In the genomic region with DNA sequence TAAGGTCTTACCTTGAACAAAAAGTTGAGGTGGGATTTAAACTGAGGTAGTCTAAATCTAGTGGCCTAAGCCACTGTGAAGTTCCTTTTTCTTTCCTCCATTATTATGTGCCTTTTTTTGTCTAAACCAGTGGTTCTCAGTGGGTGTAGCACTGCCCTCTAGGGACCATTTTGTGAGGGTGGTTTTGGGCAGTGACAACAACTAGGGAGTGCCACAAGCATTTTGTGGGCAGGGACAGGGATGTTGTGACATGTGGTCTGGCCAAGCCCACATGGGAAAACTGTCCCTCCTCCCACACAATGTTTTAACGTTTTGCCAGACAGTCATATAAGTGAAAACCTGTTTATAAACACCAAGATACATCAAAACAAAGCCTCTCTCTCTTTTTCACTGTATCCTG, we compare ENCODE assay signal across 7 cellular contexts.
DNase-seq lines count a peak whose midpoint lies in the region; ATAC-seq and TF ChIP-seq lines count a peak whose summit lies in the region.

No MANE protein-coding gene starts in this region.

- H4K20me1 ChIP-seq in Karpas-422 (ENCODE audit: insufficient read depth, low read depth, low read length), result no peaks in the 10 kb centered on the region

- peak; percentile 86 to 92 for TF ChIP-seq RAD21 in liver (IDR thresholded peaks at IDR 0.05)

- H3K9ac ChIP-seq in Karpas-422 (ENCODE audit: low read length), result no peak overlapping the region
- H3K9ac ChIP-seq in liver (ENCODE audit: low read depth in 1 of 2, low read length in 2 of 2), result no peak overlapping the region

- H3K27me3 ChIP-seq in GM06990 (replicated peaks; ENCODE audit: control insufficient read depth, insufficient read depth, low read length) (no peaks in the 10 kb centered on the region), Karpas-422 (ENCODE audit: low read length) (no peaks in the 10 kb centered on the region), WERI-Rb-1 (ENCODE audit: insufficient read depth, low read depth, severe bottlenecking) (no peaks in the 10 kb centered on the region), liver (ENCODE audit: control insufficient read depth in 4 of 4, insufficient read depth in 4 of 4, low read length in 3 of 4) (no peaks in the 10 kb centered on the region)

- H3K27ac ChIP-seq in Karpas-422 (ENCODE audit: low read length) (no peak overlapping the region), WERI-Rb-1 (no peak overlapping the region), liver (ENCODE audit: low read depth in 1 of 2, low read length in 2 of 2) (no peak overlapping the region)

- no peaks in the 10 kb centered on the region for H3K9me3 ChIP-seq in Karpas-422 (ENCODE audit: low read length)
- H3K9me3 ChIP-seq in WERI-Rb-1 (ENCODE audit: severe bottlenecking), result no peaks in the 10 kb centered on the region
- no peaks in the 10 kb centered on the region for H3K9me3 ChIP-seq in liver (ENCODE audit: control insufficient read depth in 4 of 4, low read length in 3 of 4)

- ATAC-seq in GM21515 (IDR thresholded peaks at IDR 0.05; ENCODE audit: unreplicated experiment), result peak; percentile 84
- ATAC-seq in HG03439 (IDR thresholded peaks at IDR 0.05; ENCODE audit: unreplicated experiment), result no peak

- H2AFZ ChIP-seq in Karpas-422 (ENCODE audit: low read length), result no peak overlapping the region

- no peaks in the 10 kb centered on the region for H3K79me2 ChIP-seq in Karpas-422 (ENCODE audit: low read length)

- H3K4me2 ChIP-seq in Karpas-422 (ENCODE audit: low read depth, low read length, poor library complexity, severe bottlenecking), result no peak overlapping the region

- H3K4me3 ChIP-seq in GM06990 (replicated peaks; ENCODE audit: low read depth, low read length) (no peak overlapping the region), Karpas-422 (ENCODE audit: low read length) (no peak overlapping the region), WERI-Rb-1 (ENCODE audit: low read depth, low read length) (no peak overlapping the region), liver (ENCODE audit: low read depth in 1 of 3, low read length in 3 of 3) (no peak overlapping the region)

- no peaks in the 10 kb centered on the region for H3K9me2 ChIP-seq in Karpas-422 (replicated peaks; ENCODE audit: insufficient read depth, low read length)

- TF ChIP-seq CTCF in GM06990 (IDR thresholded peaks at IDR 0.05; ENCODE audit: insufficient read depth, low read length, poor library complexity, severe bottlenecking) (peak; percentile 76), WERI-Rb-1 (IDR thresholded peaks at IDR 0.05; ENCODE audit: low read depth, low read length) (peak; percentile 56), liver (IDR thresholded peaks at IDR 0.05; ENCODE audit: low read depth, low read length, missing input control) (peak; percentile 50)

- H3K36me3 ChIP-seq in GM06990 (ENCODE audit: control insufficient read depth, insufficient read depth, low read length), result no peaks in the 10 kb centered on the region
- H3K36me3 ChIP-seq in Karpas-422 (ENCODE audit: insufficient read depth, low read length), result no peaks in the 10 kb centered on the region
- no peaks in the 10 kb centered on the region for H3K36me3 ChIP-seq in WERI-Rb-1
- no peaks in the 10 kb centered on the region for H3K36me3 ChIP-seq in liver (ENCODE audit: control insufficient read depth in 4 of 4, insufficient read depth in 3 of 4, low read depth in 1 of 4, low read length in 3 of 4)

- DNase-seq in GM06990 (ENCODE audit: extremely low read depth, insufficient read length) (peak; percentile 20), Karpas-422 (peak; percentile 67), WERI-Rb-1 (peak; percentile 61)
- no peak for DNase-seq in activated CD4-positive, alpha-beta T cell treated with anti-CD3 and anti-CD28 coated beads for 48 hours

- WGBS in liver, result 3% methylated on average over 1 of the region's 1 CpG

- H3K4me1 ChIP-seq in Karpas-422 (ENCODE audit: low read length) (no peaks in the 10 kb centered on the region), liver (ENCODE audit: control insufficient read depth in 4 of 4, insufficient read depth in 4 of 4, low read length in 3 of 4) (no peaks in the 10 kb centered on the region)

TF ChIP-seq in liver, 16 proteins besides CTCF, POLR2A, EP300 and RAD21:
- no peak for TF ChIP-seq HNF4G (IDR thresholded peaks at IDR 0.05)
- no peak for TF ChIP-seq FOXA2 (IDR thresholded peaks at IDR 0.05)
- TF ChIP-seq HNF4A (conservative IDR thresholded peaks at IDR 0.05), result peak in 1 of 2 donors; percentile 15
- no peak for TF ChIP-seq JUND (IDR thresholded peaks at IDR 0.05)
- TF ChIP-seq EGR1 (IDR thresholded peaks at IDR 0.05; ENCODE audit: low read depth in 2 of 2), result no peak
- no peak for TF ChIP-seq GABPA (IDR thresholded peaks at IDR 0.05 in 1 of 2, conservative IDR thresholded peaks at IDR 0.05 in 1 of 2)
- TF ChIP-seq NR2F2 (IDR thresholded peaks at IDR 0.05), result no peak
- TF ChIP-seq RXRA (IDR thresholded peaks at IDR 0.05), result no peak
- TF ChIP-seq, protein P1, sequence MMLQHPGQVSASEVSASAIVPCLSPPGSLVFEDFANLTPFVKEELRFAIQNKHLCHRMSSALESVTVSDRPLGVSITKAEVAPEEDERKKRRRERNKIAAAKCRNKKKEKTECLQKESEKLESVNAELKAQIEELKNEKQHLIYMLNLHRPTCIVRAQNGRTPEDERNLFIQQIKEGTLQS (IDR thresholded peaks at IDR 0.05), result no peak
- TF ChIP-seq TAF1 (conservative IDR thresholded peaks at IDR 0.05), result no peak
- TF ChIP-seq FOXA1 (IDR thresholded peaks at IDR 0.05), result no peak
- TF ChIP-seq YY1 (IDR thresholded peaks at IDR 0.05), result peak; percentile 55
TF ChIP-seq in liver: peak in this region for 2.
